ENCODE assay signal across 27 cellular contexts in the genomic region with DNA sequence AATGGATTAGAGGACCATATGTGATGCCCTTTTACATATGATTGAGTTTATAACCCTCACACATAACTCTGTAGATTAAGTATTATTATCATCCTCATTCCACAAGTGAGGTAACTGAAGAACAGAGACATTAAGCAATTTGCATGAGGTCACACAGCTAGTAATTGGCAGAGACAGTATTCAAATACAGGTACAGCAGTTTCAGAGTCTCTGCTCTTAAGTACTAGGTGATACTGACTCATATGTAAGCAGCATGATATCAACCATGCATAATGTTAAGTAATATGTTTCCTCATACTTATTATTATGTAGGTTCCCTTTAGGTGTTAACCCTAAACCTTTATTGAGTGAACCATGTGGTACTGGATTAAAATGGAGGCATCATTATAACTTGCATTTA.
A peak's percentile ranks its signal among the peaks of the same experiment; 100 is the strongest.
DNase-seq lines count a peak whose midpoint lies in the region; ATAC-seq, FAIRE-seq and TF ChIP-seq lines count a peak whose summit lies in the region.
"Had no signal": no experiment of that assay in that cellular context is flagged by ENCODE, and none has a peak within 500 bp of the region (broad histone marks: within the 10 kb centered on the region; RNA-seq: fewer than 3 reads in every experiment).

No MANE protein-coding gene starts in this region.

- ATAC-seq in K562, result no peak
- ATAC-seq in foreskin keratinocyte, result peak; percentile 28
- ATAC-seq: GM12878 had no signal

- no peak overlapping the region for H3K4me2 ChIP-seq in K562 (ENCODE audit: insufficient read depth, low read length)
- H3K4me2 ChIP-seq: BLaER1 had no signal

- H3K4me1 ChIP-seq in K562 (replicated peaks in 1 of 2; ENCODE audit: control insufficient read depth in 2 of 2, insufficient read depth in 2 of 2, low read length in 2 of 2) (no peaks in the 10 kb centered on the region; a peak in 1 of 5 replicates), foreskin keratinocyte (no peaks in the 10 kb centered on the region)
- H3K4me1 ChIP-seq: BE2C, BLaER1 had no signal

- H3K79me2 ChIP-seq in K562 (ENCODE audit: control insufficient read depth, insufficient read depth, low read length), result no peaks in the 10 kb centered on the region

- no peak for TF ChIP-seq POLR2A in H54 (IDR thresholded peaks at IDR 0.05; ENCODE audit: low read depth, low read length)
- no peak for TF ChIP-seq POLR2A in K562 (conservative IDR thresholded peaks at IDR 0.05)

- H2AFZ ChIP-seq in K562 (ENCODE audit: low read depth, low read length), result no peak overlapping the region

- BruUV-seq in K562 (replicated peaks; lab: Mats Ljungman, UMichigan), result no TSS peak

- in situ Hi-C loops in K562 (cut with MboI), result no loop called here

- TF ChIP-seq CTCF in K562 (IDR thresholded peaks at IDR 0.05 in 2 of 3, conservative IDR thresholded peaks at IDR 0.05 in 1 of 3; ENCODE audit: insufficient read depth in 2 of 3, low read depth in 1 of 3, low read length in 3 of 3), result no peak
- no peak for TF ChIP-seq CTCF in epithelial cell of esophagus (IDR thresholded peaks at IDR 0.05; ENCODE audit: insufficient read depth, low read depth, low read length, missing control alignments)
- TF ChIP-seq CTCF in foreskin keratinocyte (conservative IDR thresholded peaks at IDR 0.05), result no peak

- H3K36me3 ChIP-seq in K562 (ENCODE audit: control insufficient read depth, insufficient read depth, low read length), result no peaks in the 10 kb centered on the region
- H3K36me3 ChIP-seq: BE2C, BLaER1 had no signal

- no peak for TF ChIP-seq RAD21 in K562 (CRISPR knock-in tag; conservative IDR thresholded peaks at IDR 0.05 in 1 of 2, IDR thresholded peaks at IDR 0.05 in 1 of 2)

- no peaks in the 10 kb centered on the region for H3K27me3 ChIP-seq in K562 (ENCODE audit: control insufficient read depth in 2 of 2, insufficient read depth in 2 of 2, low read length in 2 of 2)
- no peaks in the 10 kb centered on the region for H3K27me3 ChIP-seq in foreskin keratinocyte
- H3K27me3 ChIP-seq: BE2C, BLaER1 had no signal

- H3K9me1 ChIP-seq in K562 (ENCODE audit: control insufficient read depth, insufficient read depth, low read length), result no peaks in the 10 kb centered on the region

- H4K20me1 ChIP-seq in K562 (replicated peaks; ENCODE audit: control insufficient read depth, insufficient read depth, low read length), result no peaks in the 10 kb centered on the region
- H4K20me1 ChIP-seq: BLaER1 had no signal

- peak; percentile 6 for FAIRE-seq in H54 (lab: Jason Lieb, UNC)
- no peak for FAIRE-seq in K562 (lab: Jason Lieb, UNC)
- FAIRE-seq: A204.1, GM12878, GM12892, GM18507 had no signal

- no peak for DNase-seq in H54 (ENCODE audit: insufficient read length, low spot score)
- DNase-seq in K562 (ENCODE audit: extremely low read depth in 1 of 4, low spot score in 3 of 4), result no peak
- DNase-seq in epithelial cell of esophagus (ENCODE audit: low read depth), result peak; percentile 72
- DNase-seq in foreskin keratinocyte, result peak; percentile 7 to 25
- no peak for DNase-seq in SIG-M5 treated with dmso at 0.1 percent for 504 hours (lab: John Stamatoyannopoulos, UW; ENCODE audit: unreplicated experiment)
- DNase-seq in activated CD8-positive, alpha-beta memory T cell treated with anti-CD3 and anti-CD28 coated beads for 24 hours, result no peak
- DNase-seq in HuH-7.5 (ENCODE audit: low spot score), result no peak
- DNase-seq: 8988T; ACHN; BE2C; C1 segment of cervical spinal cord; CD4-positive, alpha-beta memory T cell; CD4-positive, CD25-positive, alpha-beta regulatory T cell; CD8-positive, alpha-beta memory T cell; COR-L47; DMS 273 treated with DMSO at 0.1 percent for 48 hours; DMS153; DMS53; DMS79; DND-41; EL; GDM1 had no signal

- intact Hi-C loops in K562 (cut with micrococcal nuclease), result no loop called here

- no peak overlapping the region for H3K9ac ChIP-seq in K562 (ENCODE audit: insufficient read depth in 1 of 2, low read depth in 2 of 2, low read length in 2 of 2)
- H3K9ac ChIP-seq: BLaER1 had no signal

- no peaks in the 10 kb centered on the region for H3K9me3 ChIP-seq in K562 (replicated peaks; ENCODE audit: control insufficient read depth, insufficient read depth, low read depth, low read length)
- H3K9me3 ChIP-seq: BE2C, BLaER1 had no signal

- H3K27ac ChIP-seq in K562 (ENCODE audit: extremely low read depth, low read depth, low read length) (no peak overlapping the region), foreskin keratinocyte (no peak overlapping the region)
- H3K27ac ChIP-seq: BLaER1 had no signal

- no peak for TF ChIP-seq EP300 in K562 (IDR thresholded peaks at IDR 0.05; ENCODE audit: low read length)

- CTCF ChIA-PET in K562 (lab: Yijun Ruan, JAX; ENCODE audit: low intra/inter-chr PET ratio), result no interaction called here

- POLR2A ChIA-PET in K562 (lab: Yijun Ruan, JAX), result no interaction called here

- no peak overlapping the region for H3K4me3 ChIP-seq in K562
- no peak overlapping the region for H3K4me3 ChIP-seq in epithelial cell of esophagus (ENCODE audit: low read length)
- H3K4me3 ChIP-seq: BLaER1, GM12878 had no signal

TF ChIP-seq in K562, 482 proteins besides CTCF, POLR2A, EP300 and RAD21:
- TF ChIP-seq KAT8 (IDR thresholded peaks at IDR 0.05; ENCODE audit: low read depth), result no peak
- TF ChIP-seq RBM25 (IDR thresholded peaks at IDR 0.05; ENCODE audit: low read depth, low read length, severe bottlenecking), result peak; percentile 22
TF ChIP-seq in K562: peak in this region for 1.

Comparison
In these comparisons a context has a peak if more than half of its experiments do, and no peak if none do; other contexts are left out.
1. DNase-seq: peak in epithelial cell of esophagus (single experiment) and foreskin keratinocyte (2 of 2); none in H54 (single experiment), K562 (0 of 4), SIG-M5 treated with dmso at 0.1 percent for 504 hours (single experiment), activated CD8-positive, alpha-beta memory T cell treated with anti-CD3 and anti-CD28 coated beads for 24 hours (single experiment) and HuH-7.5 (single experiment).